ENCODE assay signal across 8 cellular contexts in genomic region chr17:43900183-43900857, GRCh38.
DNase-seq lines count a peak whose midpoint lies in the region; ATAC-seq and TF ChIP-seq lines count a peak whose summit lies in the region.

No MANE protein-coding gene starts in this region.

- H3K4me3 Mint-ChIP-seq in nephron: peak overlapping the region; percentile 85 to 88 (median 86)

- H3K36me3 Mint-ChIP-seq in nephron (ENCODE audit: low read depth): peaks cover 12% of the 10 kb centered on the region

- H3K9me2 ChIP-seq in MM.1S (replicated peaks; ENCODE audit: insufficient read depth, low read length): no peaks in the 10 kb centered on the region

- no peaks in the 10 kb centered on the region for H4K20me1 ChIP-seq in MM.1S (ENCODE audit: insufficient read depth, low read length)

- H3F3A ChIP-seq in MM.1S (ENCODE audit: insufficient read depth, low read length): no peaks in the 10 kb centered on the region

- peak; percentile 81 for ATAC-seq in GM18907 (IDR thresholded peaks at IDR 0.05; ENCODE audit: unreplicated experiment)
- ATAC-seq in HG02678 (IDR thresholded peaks at IDR 0.05; ENCODE audit: unreplicated experiment): no peak

- H3K4me1 Mint-ChIP-seq in nephron: peaks cover 23% of the 10 kb centered on the region

- H3K27me3 Mint-ChIP-seq in nephron (ENCODE audit: low read depth): peaks cover 8% of the 10 kb centered on the region

- H3K4me3 ChIP-seq in MM.1S (ENCODE audit: low read length): peak overlapping the region; percentile 69
- peak overlapping the region; percentile 35 to 56 for H3K4me3 ChIP-seq in foreskin fibroblast (ENCODE audit: low read depth in 1 of 2, low read length in 2 of 2)

- no peaks in the 10 kb centered on the region for H3K9me3 Mint-ChIP-seq in nephron

- no peaks in the 10 kb centered on the region for H3K9me3 ChIP-seq in MM.1S (replicated peaks; ENCODE audit: insufficient read depth, low read length)

- no peak overlapping the region for H3K27ac ChIP-seq in MM.1S (ENCODE audit: low read length)

- peak overlapping the region in 1 of 3 experiments; percentile 35 for H3K27ac Mint-ChIP-seq in nephron

- H3K4me1 ChIP-seq in MM.1S (ENCODE audit: low read length): peaks cover 3% of the 10 kb centered on the region; the same call in 1 of the 2 replicates

- H3K79me2 ChIP-seq in MM.1S (ENCODE audit: low read length): no peaks in the 10 kb centered on the region

- H2AFZ ChIP-seq in MM.1S (ENCODE audit: low read length): peak overlapping the region; percentile 93

- peak overlapping the region; percentile 42; the same call in 1 of the 2 replicates for H3K9ac ChIP-seq in MM.1S (ENCODE audit: low read length)

- DNase-seq in MM.1S: peak; percentile 80
- peak; percentile 77 to 89 for DNase-seq in SHP77 (lab: John Stamatoyannopoulos, UW)
- DNase-seq in activated effector memory CD4-positive, alpha-beta T cell treated with anti-CD3 and anti-CD28 coated beads, Interleukin-2, amount 50 U/mL, for 16 hours: peak; percentile 93
- DNase-seq in foreskin fibroblast: peak; percentile 54 to 87
- peak; percentile 67 to 82 (median 76) for DNase-seq in stimulated activated naive CD4-positive, alpha-beta T cell (lab: John Stamatoyannopoulos, UW)

- H3K4me2 ChIP-seq in MM.1S (ENCODE audit: low read depth, low read length): peak overlapping the region; percentile 95

- no peaks in the 10 kb centered on the region for H3K36me3 ChIP-seq in MM.1S (replicated peaks; ENCODE audit: insufficient read depth, low read length)

- no peaks in the 10 kb centered on the region; the same call in 1 of the 2 replicates for H3K27me3 ChIP-seq in MM.1S (replicated peaks; ENCODE audit: insufficient read depth, low read length)

- no peak for TF ChIP-seq CTCF in MM.1S (IDR thresholded peaks at IDR 0.05; ENCODE audit: low read length)
- TF ChIP-seq CTCF in foreskin fibroblast (IDR thresholded peaks at IDR 0.05; ENCODE audit: low read depth, low read length): no peak
- TF ChIP-seq CTCF in nephron (IDR thresholded peaks at IDR 0.05; ENCODE audit: unreplicated experiment in 3 of 3): no peak
